ENCODE assay signal across 8 cellular contexts in genomic region chr13:97434417-97435296, GRCh38. TPM values are rescaled to one million over a fixed set of nuclear protein-coding genes. Genes with fewer than 3 reads are reported as not detected.
A peak's percentile ranks its signal among the peaks of the same experiment; 100 is the strongest.
DNase-seq lines count a peak whose midpoint lies in the region; ATAC-seq and TF ChIP-seq lines count a peak whose summit lies in the region.

No MANE protein-coding gene starts in this region.

- POLR2A ChIA-PET in Caco-2 (lab: Charles Lee), result interaction anchor here (0.6 to 0.9 kb wide), 2 partner anchors 224 to 1381 kb away, joined by 4 to 5 read pairs; partner anchors contain the start of gene UGGT2

- H3K79me2 ChIP-seq in GM23338 (replicated peaks; ENCODE audit: insufficient read depth), result peaks cover 51% of the 10 kb centered on the region

- ATAC-seq in GM23338 (no peak; the same call in 1 of the 3 replicates), natural killer cell (no peak)
- no peak for ATAC-seq in stimulated activated naive CD8-positive, alpha-beta T cell treated with anti-CD3 and anti-CD28 coated beads, Interleukin-15, Interleukin-2, amounts not matched to agents 100 U/mL and 50 U/mL, for 24 hours

- BruUV-seq in Caco-2 (replicated peaks; lab: Mats Ljungman, UMichigan), result TSS peak; percentile 18

- DNase-seq in Caco-2, result peak in 1 of 2 experiments; percentile 57
- DNase-seq in GM23338 (ENCODE audit: low spot score), result peak; percentile 28
- peak; percentile 40 for DNase-seq in NCI-H146 treated with DMSO at 0.1 percent for 48 hours (lab: John Stamatoyannopoulos, UW; ENCODE audit: unreplicated experiment)
- DNase-seq in activated T-cell treated with anti-CD3 and anti-CD28 coated beads for 4 hours, result peak; percentile 16
- peak; percentile 45 for DNase-seq in natural killer cell
- peak; percentile 44 for DNase-seq in stimulated activated naive CD8-positive, alpha-beta T cell treated with anti-CD3 and anti-CD28 coated beads, Interleukin-15, Interleukin-2, amounts not matched to agents 100 U/mL and 50 U/mL, for 24 hours
- no peak for DNase-seq in NCI-H128 (lab: John Stamatoyannopoulos, UW; ENCODE audit: unreplicated experiment)

- H3F3A ChIP-seq in GM23338 (replicated peaks; ENCODE audit: low read depth), result no peaks in the 10 kb centered on the region

- intact Hi-C loops in Caco-2 (cut with micrococcal nuclease; ENCODE audit: unreplicated experiment) (loop anchor here (2.0 to 5.0 kb wide), 2 partner anchors 72 to 407 kb away; no protein-coding TSS in a partner anchor), natural killer cell (cut with micrococcal nuclease) (loop anchor here (5.0 kb wide), 2 partner anchors 67 to 1757 kb away; partner anchors contain the start of gene DNAJC3)

- peaks cover 17% of the 10 kb centered on the region for H3K36me3 Mint-ChIP-seq in Caco-2 (ENCODE audit: insufficient read depth, unreplicated experiment)
- H3K36me3 Mint-ChIP-seq in GM23338 (ENCODE audit: low read depth), result peaks cover 2% of the 10 kb centered on the region; the same call in 1 of the 3 replicates
- H3K36me3 Mint-ChIP-seq in natural killer cell, result no peaks in the 10 kb centered on the region

- H3K9me2 ChIP-seq in GM23338 (ENCODE audit: insufficient read depth), result no peaks in the 10 kb centered on the region

- peak overlapping the region; percentile 53 for H3K27ac Mint-ChIP-seq in Caco-2 (ENCODE audit: unreplicated experiment)
- peak overlapping the region; percentile 89 for H3K27ac Mint-ChIP-seq in GM23338
- peak overlapping the region; percentile 76 to 91 for H3K27ac Mint-ChIP-seq in natural killer cell

- no peaks in the 10 kb centered on the region; the same call in 1 of the 2 replicates for H4K20me1 ChIP-seq in GM23338 (replicated peaks; ENCODE audit: insufficient read depth)

- H3K36me3 ChIP-seq in Caco-2 (ENCODE audit: control insufficient read depth, insufficient read depth, low read length) (no peaks in the 10 kb centered on the region), GM23338 (ENCODE audit: insufficient read depth) (peaks cover 4% of the 10 kb centered on the region; the same call in 1 of the 2 replicates), esophagus (ENCODE audit: control insufficient read depth in 2 of 2, insufficient read depth in 2 of 2, low read length in 1 of 2) (no peaks in the 10 kb centered on the region)

- peak overlapping the region; percentile 93 for H3K4me2 ChIP-seq in GM23338

- peak overlapping the region; percentile 94 for H3K4me3 Mint-ChIP-seq in Caco-2 (ENCODE audit: unreplicated experiment)
- H3K4me3 Mint-ChIP-seq in GM23338, result peak overlapping the region; percentile 96
- peak overlapping the region; percentile 93 for H3K4me3 Mint-ChIP-seq in natural killer cell

- peak overlapping the region; percentile 42; the same call in 1 of the 2 replicates for H3K27ac ChIP-seq in GM23338 (ENCODE audit: low read depth)
- peak overlapping the region; percentile 94 to 99 for H3K27ac ChIP-seq in esophagus (ENCODE audit: low read depth in 2 of 2, low read length in 1 of 2)

- H2AFZ ChIP-seq in GM23338, result peak overlapping the region; percentile 25; the same call in 1 of the 2 replicates

- H3K9me3 Mint-ChIP-seq in Caco-2 (ENCODE audit: unreplicated experiment), result no peaks in the 10 kb centered on the region
- H3K9me3 Mint-ChIP-seq in GM23338, result 0 out of 3 replicates have a peak, but pooled peaks cover 6% of the 10 kb centered on the region
- no peaks in the 10 kb centered on the region for H3K9me3 Mint-ChIP-seq in natural killer cell

- H3K9me3 ChIP-seq in Caco-2, result no peaks in the 10 kb centered on the region
- no peaks in the 10 kb centered on the region for H3K9me3 ChIP-seq in esophagus (ENCODE audit: control insufficient read depth in 2 of 2, insufficient read depth in 1 of 2, low read depth in 1 of 2, low read length in 1 of 2)

- H3K27me3 Mint-ChIP-seq in Caco-2 (ENCODE audit: insufficient read depth, unreplicated experiment) (peaks cover 3% of the 10 kb centered on the region), GM23338 (ENCODE audit: insufficient read depth, low read depth, poor library complexity) (peaks cover 12% of the 10 kb centered on the region), natural killer cell (ENCODE audit: low read depth in 2 of 2) (peaks cover 0 to 5% of the 10 kb centered on the region in 2 donors)

- H3K4me1 ChIP-seq in Caco-2 (peaks cover 12% of the 10 kb centered on the region), GM23338 (ENCODE audit: insufficient read depth) (peaks cover 12% of the 10 kb centered on the region; the same call in 1 of the 2 replicates), esophagus (ENCODE audit: control insufficient read depth in 2 of 2, insufficient read depth in 2 of 2, low read length in 1 of 2) (no peaks in the 10 kb centered on the region)

- H3K27me3 ChIP-seq in Caco-2 (replicated peaks; ENCODE audit: control insufficient read depth, insufficient read depth, low read length), result no peaks in the 10 kb centered on the region
- no peaks in the 10 kb centered on the region for H3K27me3 ChIP-seq in GM23338 (ENCODE audit: insufficient read depth)
- H3K27me3 ChIP-seq in esophagus (ENCODE audit: control insufficient read depth in 1 of 2, insufficient read depth in 2 of 2, low read length in 2 of 2), result no peaks in the 10 kb centered on the region

- 0 to 1% methylated on average over 53 to 59 of the region's 59 CpGs for WGBS in esophagus, 2 donors

- no peaks in the 10 kb centered on the region for H3K4me1 Mint-ChIP-seq in Caco-2 (ENCODE audit: low read depth, unreplicated experiment)
- H3K4me1 Mint-ChIP-seq in GM23338, result peaks cover 20% of the 10 kb centered on the region
- H3K4me1 Mint-ChIP-seq in natural killer cell, result peaks cover 36% of the 10 kb centered on the region in 2 donors

- TF ChIP-seq CTCF in Caco-2 (IDR thresholded peaks at IDR 0.05; ENCODE audit: insufficient read depth in 1 of 2, low read depth in 1 of 2, low read length in 1 of 2, severe bottlenecking in 1 of 2, unreplicated experiment in 1 of 2), result no peak
- no peak for TF ChIP-seq CTCF in GM23338 (conservative IDR thresholded peaks at IDR 0.05; ENCODE audit: low read depth in 2 of 2)
- no peak for TF ChIP-seq CTCF in natural killer cell (IDR thresholded peaks at IDR 0.05)

- H3K4me3 ChIP-seq in Caco-2 (ENCODE audit: low read depth, low read length), result peak overlapping the region; percentile 76
- peak overlapping the region; percentile 90 for H3K4me3 ChIP-seq in GM23338
- H3K4me3 ChIP-seq in esophagus (ENCODE audit: low read depth in 1 of 2, low read length in 2 of 2), result peak overlapping the region; percentile 86 to 97

- CTCF ChIA-PET in Caco-2 (lab: Charles Lee), result interaction anchor here (1.9 kb wide), 1 partner anchor 325 kb away, joined by 7 read pairs; no protein-coding TSS in a partner anchor

TF ChIP-seq in GM23338, 12 proteins besides CTCF, POLR2A, EP300 and RAD21 (continues in another document):
- TF ChIP-seq POLR2AphosphoS5 (IDR thresholded peaks at IDR 0.05; ENCODE audit: low read depth) (no peak), EZH2 (IDR thresholded peaks at IDR 0.05; ENCODE audit: low read depth, unreplicated experiment) (no peak)

RNA-seq across cellular contexts. Expression of gene RAP2A, which starts 0.7 kb away (rescaled TPM):
- total RNA-seq in Caco-2 (2022), result 19.7 and 22.4 TPM in 2 replicates
- total RNA-seq in GM23338 (2014; rRNA removed; shearing (Covaris generic)), result 35.3 and 36.4 TPM in 2 replicates
- polyA plus RNA-seq in GM23338 (2016; fragmentation: Nextera tagmentation; extraction: Ambion mirVana), result 10.4 and 11.3 TPM in 2 replicates
- polyA plus RNA-seq in esophagus, result 10 to 100 TPM in 1 of 2 donors, 1 to 10 TPM in 1; 7.4 to 12.5 TPM
- 10 to 100 TPM; 25.9 to 48.1 (median 30.9) TPM for total RNA-seq in natural killer cell
